41 cellular contexts compared by ENCODE assay signal in genomic region chr7:95540366-95540765, GRCh38. TPM values are rescaled to one million over a fixed set of nuclear protein-coding genes. Genes with fewer than 3 reads are reported as not detected.
"Had no signal": no experiment of that assay in that cellular context is flagged by ENCODE, and none has a peak within 500 bp of the region (broad histone marks: within the 10 kb centered on the region; RNA-seq: fewer than 3 reads in every experiment).

No MANE protein-coding gene starts in this region.

- H3K27ac ChIP-seq: ascending aorta, body of pancreas, brain microvascular endothelial cell, breast epithelium, cardiac muscle cell had no signal

- H3K27me3 ChIP-seq: adrenal gland, ascending aorta, body of pancreas, brain microvascular endothelial cell, breast epithelium had no signal

- FAIRE-seq: astrocyte, bronchial epithelial cell had no signal

- DNase-seq: activated effector memory CD4-positive, alpha-beta T cell treated with anti-CD3 and anti-CD28 coated beads, Interleukin-2, amount 50 U/mL, for 16 hours; activated effector memory CD4-positive, alpha-beta T cell treated with Interleukin-2 at 50 U/mL for 16 hours; activated gamma-delta T cell; activated gamma-delta T cell treated with Interleukin-2 at 50 U/mL for 16 hours; activated naive CD4-positive, alpha-beta T cell; activated naive CD4-positive, alpha-beta T cell treated with anti-CD3 and anti-CD28 coated beads for 36 hours; activated naive CD4-positive, alpha-beta T cell treated with anti-CD3 and anti-CD28 coated beads, Interleukin-2, amount 10 ng/mL, durations not matched to agents 7 days and 5 days; activated naive CD4-positive, alpha-beta T cell treated with anti-CD3 and anti-CD28 coated beads, Interleukin-2, amount 50 U/mL, for 16 hours; activated naive CD4-positive, alpha-beta T cell treated with Interleukin-2 at 50 U/mL for 16 hours; activated naive CD8-positive, alpha-beta T cell treated with anti-CD3 and anti-CD28 coated beads for 36 hours; activated naive CD8-positive, alpha-beta T cell treated with anti-CD3 and anti-CD28 coated beads, Interleukin-2, amount 10 ng/mL, durations not matched to agents 7 days and 5 days; activated naive CD8-positive, alpha-beta T cell treated with anti-CD3 and anti-CD28 coated beads, Interleukin-2, amount 50 U/mL, for 24 hours; activated T-cell treated with anti-CD3 and anti-CD28 coated beads, Interleukin-2, amount 50 U/mL, for 1 hour; activated T-cell treated with anti-CD3 and anti-CD28 coated beads, Interleukin-2, amount 50 U/mL, for 24 hours; activated T-cell treated with anti-CD3 and anti-CD28 coated beads, Interleukin-2, amount 50 U/mL, for 4 hours; activated T-cell treated with anti-CD3 and anti-CD28 coated beads, Interleukin-2, amount 50 U/mL, for 48 hours; activated T-cell treated with anti-CD3 and anti-CD28 coated beads, Interleukin-2, amount 50 U/mL, for 72 hours; adrenal gland; amniotic stem cell; amygdala; anterior cingulate cortex; aorta; body of pancreas; brain microvascular endothelial cell; caudate nucleus; central memory CD4-positive, alpha-beta T cell; cerebellar nuclear complex had no signal

- H3K27ac Mint-ChIP-seq: activated naive CD4-positive, alpha-beta T cell treated with anti-CD3 and anti-CD28 coated beads for 36 hours; activated naive CD4-positive, alpha-beta T cell treated with anti-CD3 and anti-CD28 coated beads, Interleukin-2, amount 10 ng/mL, durations not matched to agents 7 days and 5 days; activated naive CD4-positive, alpha-beta T cell treated with anti-CD3 and anti-CD28 coated beads, Interleukin-2, amount 50 U/mL, for 24 hours; activated naive CD4-positive, alpha-beta T cell treated with anti-CD3 and anti-CD28 coated beads, Interleukin-2, amount 50 U/mL, for 72 hours; activated naive CD8-positive, alpha-beta T cell; activated naive CD8-positive, alpha-beta T cell treated with anti-CD3 and anti-CD28 coated beads for 36 hours; activated naive CD8-positive, alpha-beta T cell treated with anti-CD3 and anti-CD28 coated beads, Interleukin-2, amount 10 ng/mL, durations not matched to agents 7 days and 5 days; activated naive CD8-positive, alpha-beta T cell treated with anti-CD3 and anti-CD28 coated beads, Interleukin-2, amount 50 U/mL, for 24 hours; activated T-cell treated with anti-CD3 and anti-CD28 coated beads, Interleukin-2, amount 50 U/mL, for 24 hours; activated T-cell treated with anti-CD3 and anti-CD28 coated beads, Interleukin-2, amount 50 U/mL, for 72 hours; activated T-helper 1 cell treated with anti-CD3 and anti-CD28 coated beads, Interleukin-12 subunit alpha, Interleukin-12 subunit beta, Interleukin-2, Interleukin-4 antibody, amounts not matched to agents 30 ng/mL and 10 ng/mL and 1 ng/mL, durations not matched to agents 14 hours and 24 hours and 36 hours; activated T-helper 17 cell treated with anti-CD3 and anti-CD28 coated beads, Interleukin-2, amount 50 U/mL, for 72 hours; activated T-helper 2 cell treated with anti-CD3 and anti-CD28 coated beads, Interferon-gamma antibody, Interleukin-2, Interleukin-4, amounts not matched to agents 10 μg/mL and 5 μg/mL and 100 μg/mL, durations not matched to agents 14 hours and 24 hours and 36 hours; brain had no signal

- ATAC-seq: activated naive CD4-positive, alpha-beta T cell treated with anti-CD3 and anti-CD28 coated beads, Interleukin-2, amount 50 U/mL, for 72 hours; activated naive CD8-positive, alpha-beta T cell treated with anti-CD3 and anti-CD28 coated beads, Interleukin-2, amount 50 U/mL, for 24 hours; activated T-cell treated with anti-CD3 and anti-CD28 coated beads, Interleukin-2, amount 50 U/mL, for 4 hours; activated T-cell treated with anti-CD3 and anti-CD28 coated beads, Interleukin-2, amount 50 U/mL, for 72 hours; activated T-helper 17 cell treated with anti-CD3 and anti-CD28 coated beads, Interleukin-2, amount 50 U/mL, for 72 hours; body of pancreas had no signal

- H3K9me3 ChIP-seq: adrenal gland, ascending aorta, body of pancreas, breast epithelium had no signal

- H3K4me3 Mint-ChIP-seq: activated naive CD4-positive, alpha-beta T cell treated with anti-CD3 and anti-CD28 coated beads for 36 hours; activated naive CD4-positive, alpha-beta T cell treated with anti-CD3 and anti-CD28 coated beads, Interleukin-2, amount 10 ng/mL, durations not matched to agents 7 days and 5 days; activated naive CD4-positive, alpha-beta T cell treated with anti-CD3 and anti-CD28 coated beads, Interleukin-2, amount 50 U/mL, for 24 hours; activated naive CD8-positive, alpha-beta T cell; activated naive CD8-positive, alpha-beta T cell treated with anti-CD3 and anti-CD28 coated beads for 36 hours; activated naive CD8-positive, alpha-beta T cell treated with anti-CD3 and anti-CD28 coated beads, Interleukin-2, amount 10 ng/mL, durations not matched to agents 7 days and 5 days; activated naive CD8-positive, alpha-beta T cell treated with anti-CD3 and anti-CD28 coated beads, Interleukin-2, amount 50 U/mL, for 24 hours; activated T-cell treated with anti-CD3 and anti-CD28 coated beads, Interleukin-2, amount 50 U/mL, for 24 hours; activated T-cell treated with anti-CD3 and anti-CD28 coated beads, Interleukin-2, amount 50 U/mL, for 4 hours; activated T-cell treated with anti-CD3 and anti-CD28 coated beads, Interleukin-2, amount 50 U/mL, for 72 hours; activated T-helper 1 cell treated with anti-CD3 and anti-CD28 coated beads, Interleukin-12 subunit alpha, Interleukin-12 subunit beta, Interleukin-2, Interleukin-4 antibody, amounts not matched to agents 30 ng/mL and 10 ng/mL and 1 ng/mL, durations not matched to agents 14 hours and 24 hours and 36 hours; activated T-helper 17 cell treated with anti-CD3 and anti-CD28 coated beads, Interleukin-2, amount 50 U/mL, for 72 hours; brain; central memory CD8-positive, alpha-beta T cell had no signal

- H3K36me3 ChIP-seq: adrenal gland, ascending aorta, brain microvascular endothelial cell, breast epithelium, cardiac muscle cell had no signal

- H3K27me3 Mint-ChIP-seq: activated naive CD4-positive, alpha-beta T cell treated with anti-CD3 and anti-CD28 coated beads, Interleukin-2, amount 10 ng/mL, durations not matched to agents 7 days and 5 days; activated naive CD4-positive, alpha-beta T cell treated with anti-CD3 and anti-CD28 coated beads, Interleukin-2, amount 50 U/mL, for 24 hours; brain had no signal

- H3K4me3 ChIP-seq: adrenal gland, ascending aorta, body of pancreas, breast epithelium, cardiac muscle cell had no signal

- H3K4me1 Mint-ChIP-seq: activated naive CD4-positive, alpha-beta T cell treated with anti-CD3 and anti-CD28 coated beads, Interleukin-2, amount 10 ng/mL, durations not matched to agents 7 days and 5 days; activated naive CD4-positive, alpha-beta T cell treated with anti-CD3 and anti-CD28 coated beads, Interleukin-2, amount 50 U/mL, for 24 hours; activated naive CD8-positive, alpha-beta T cell treated with anti-CD3 and anti-CD28 coated beads for 36 hours; activated naive CD8-positive, alpha-beta T cell treated with anti-CD3 and anti-CD28 coated beads, Interleukin-2, amount 10 ng/mL, durations not matched to agents 7 days and 5 days; activated naive CD8-positive, alpha-beta T cell treated with anti-CD3 and anti-CD28 coated beads, Interleukin-2, amount 50 U/mL, for 24 hours; activated T-helper 17 cell treated with anti-CD3 and anti-CD28 coated beads, Interleukin-2, amount 50 U/mL, for 72 hours; central memory CD8-positive, alpha-beta T cell had no signal

- H3K36me3 Mint-ChIP-seq: activated naive CD4-positive, alpha-beta T cell treated with anti-CD3 and anti-CD28 coated beads, Interleukin-2, amount 10 ng/mL, durations not matched to agents 7 days and 5 days; activated naive CD4-positive, alpha-beta T cell treated with anti-CD3 and anti-CD28 coated beads, Interleukin-2, amount 50 U/mL, for 24 hours; activated naive CD8-positive, alpha-beta T cell; activated naive CD8-positive, alpha-beta T cell treated with anti-CD3 and anti-CD28 coated beads for 36 hours; activated naive CD8-positive, alpha-beta T cell treated with anti-CD3 and anti-CD28 coated beads, Interleukin-2, amount 10 ng/mL, durations not matched to agents 7 days and 5 days; brain had no signal

- H3K9me3 Mint-ChIP-seq: activated naive CD4-positive, alpha-beta T cell treated with anti-CD3 and anti-CD28 coated beads for 36 hours; activated naive CD4-positive, alpha-beta T cell treated with anti-CD3 and anti-CD28 coated beads, Interleukin-2, amount 10 ng/mL, durations not matched to agents 7 days and 5 days; activated naive CD4-positive, alpha-beta T cell treated with anti-CD3 and anti-CD28 coated beads, Interleukin-2, amount 50 U/mL, for 24 hours; activated naive CD8-positive, alpha-beta T cell treated with anti-CD3 and anti-CD28 coated beads for 36 hours; activated naive CD8-positive, alpha-beta T cell treated with anti-CD3 and anti-CD28 coated beads, Interleukin-2, amount 10 ng/mL, durations not matched to agents 7 days and 5 days; activated naive CD8-positive, alpha-beta T cell treated with anti-CD3 and anti-CD28 coated beads, Interleukin-2, amount 50 U/mL, for 24 hours; activated T-cell treated with anti-CD3 and anti-CD28 coated beads, Interleukin-2, amount 50 U/mL, for 24 hours; activated T-cell treated with anti-CD3 and anti-CD28 coated beads, Interleukin-2, amount 50 U/mL, for 4 hours; activated T-cell treated with anti-CD3 and anti-CD28 coated beads, Interleukin-2, amount 50 U/mL, for 72 hours; activated T-helper 1 cell treated with anti-CD3 and anti-CD28 coated beads, Interleukin-12 subunit alpha, Interleukin-12 subunit beta, Interleukin-2, Interleukin-4 antibody, amounts not matched to agents 30 ng/mL and 10 ng/mL and 1 ng/mL, durations not matched to agents 14 hours and 24 hours and 36 hours; activated T-helper 17 cell treated with anti-CD3 and anti-CD28 coated beads, Interleukin-2, amount 50 U/mL, for 72 hours; activated T-helper 2 cell treated with anti-CD3 and anti-CD28 coated beads, Interferon-gamma antibody, Interleukin-2, Interleukin-4, amounts not matched to agents 10 μg/mL and 5 μg/mL and 100 μg/mL, durations not matched to agents 14 hours and 24 hours and 36 hours; brain; central memory CD8-positive, alpha-beta T cell had no signal

- H3K4me1 ChIP-seq: breast epithelium had no signal

RNA-seq across cellular contexts. Expression of gene ASB4, which starts 54.6 kb away (rescaled TPM):
- total RNA-seq: activated naive CD4-positive, alpha-beta T cell treated with anti-CD3 and anti-CD28 coated beads for 36 hours; activated naive CD4-positive, alpha-beta T cell treated with anti-CD3 and anti-CD28 coated beads, Interleukin-2, amount 50 U/mL, for 72 hours; activated naive CD8-positive, alpha-beta T cell treated with anti-CD3 and anti-CD28 coated beads for 36 hours; activated naive CD8-positive, alpha-beta T cell treated with anti-CD3 and anti-CD28 coated beads, Interleukin-2, amount 10 ng/mL, durations not matched to agents 7 days and 5 days; activated T-cell treated with anti-CD3 and anti-CD28 coated beads, Interleukin-2, amount 50 U/mL, for 72 hours; activated T-helper 1 cell treated with anti-CD3 and anti-CD28 coated beads, Interleukin-12 subunit alpha, Interleukin-12 subunit beta, Interleukin-2, Interleukin-4 antibody, amounts not matched to agents 30 ng/mL and 10 ng/mL and 1 ng/mL, durations not matched to agents 14 hours and 24 hours and 36 hours; activated T-helper 17 cell treated with anti-CD3 and anti-CD28 coated beads, Interleukin-2, amount 50 U/mL, for 72 hours; activated T-helper 2 cell treated with anti-CD3 and anti-CD28 coated beads, Interferon-gamma antibody, Interleukin-2, Interleukin-4, amounts not matched to agents 10 μg/mL and 5 μg/mL and 100 μg/mL, durations not matched to agents 14 hours and 24 hours and 36 hours; aorta; astrocyte; body of pancreas; cardiac muscle cell; chondrocyte had no signal
- polyA plus RNA-seq: aorta had no signal

RNA-seq across cellular contexts. Expression of gene PDK4, which starts 56.0 kb away (rescaled TPM):
- total RNA-seq: activated naive CD4-positive, alpha-beta T cell treated with anti-CD3 and anti-CD28 coated beads for 36 hours; activated naive CD4-positive, alpha-beta T cell treated with anti-CD3 and anti-CD28 coated beads, Interleukin-2, amount 50 U/mL, for 72 hours; activated naive CD8-positive, alpha-beta T cell treated with anti-CD3 and anti-CD28 coated beads for 36 hours; activated T-cell treated with anti-CD3 and anti-CD28 coated beads, Interleukin-2, amount 50 U/mL, for 72 hours; activated T-helper 1 cell treated with anti-CD3 and anti-CD28 coated beads, Interleukin-12 subunit alpha, Interleukin-12 subunit beta, Interleukin-2, Interleukin-4 antibody, amounts not matched to agents 30 ng/mL and 10 ng/mL and 1 ng/mL, durations not matched to agents 14 hours and 24 hours and 36 hours; activated T-helper 17 cell treated with anti-CD3 and anti-CD28 coated beads, Interleukin-2, amount 50 U/mL, for 72 hours; activated T-helper 2 cell treated with anti-CD3 and anti-CD28 coated beads, Interferon-gamma antibody, Interleukin-2, Interleukin-4, amounts not matched to agents 10 μg/mL and 5 μg/mL and 100 μg/mL, durations not matched to agents 14 hours and 24 hours and 36 hours had no signal
